8 cellular contexts compared by ENCODE assay signal in genomic region chr17:21287703-21288449, GRCh38. TPM values are rescaled to one million over a fixed set of nuclear protein-coding genes. Genes with fewer than 3 reads are reported as not detected.
DNase-seq lines count a peak whose midpoint lies in the region; ATAC-seq and TF ChIP-seq lines count a peak whose summit lies in the region.

No MANE protein-coding gene starts in this region.

- DNase-seq in GM03348 (ENCODE audit: low spot score) (peak; percentile 95), NCI-H2029 treated with DMSO at 0.1 percent for 48 hours (lab: John Stamatoyannopoulos, UW) (peak; percentile 45), colonic mucosa (peak; percentile 98), memory B cell (ENCODE audit: low spot score in 2 of 2) (peak; percentile 87 to 88), NCI-H748 (lab: John Stamatoyannopoulos, UW; ENCODE audit: unreplicated experiment) (no peak)
- peak; percentile 97 for DNase-seq in activated CD4-positive, alpha-beta T cell treated with anti-CD3 and anti-CD28 coated beads for 48 hours
- peak; percentile 96 for DNase-seq in stimulated activated CD8-positive, alpha-beta memory T cell treated with anti-CD3 and anti-CD28 coated beads, Interleukin-15, amount 100 ng/mL, for 48 hours (ENCODE audit: low read depth in 2 of 2)

- peak overlapping the region; percentile 64 to 93 for H3K9ac ChIP-seq in colonic mucosa (ENCODE audit: low read depth in 2 of 2, low read length in 2 of 2)

- ATAC-seq in HG02571 (IDR thresholded peaks at IDR 0.05; ENCODE audit: unreplicated experiment) (peak; percentile 30), memory B cell (ENCODE audit: low read depth) (peak; percentile 69)

- no peaks in the 10 kb centered on the region for H3K27me3 Mint-ChIP-seq in memory B cell

- intact Hi-C loops in colonic mucosa (cut with DNase I): no loop called here

- peaks cover 21% of the 10 kb centered on the region for H3K4me1 ChIP-seq in colonic mucosa

- H3K27me3 ChIP-seq in colonic mucosa: no peaks in the 10 kb centered on the region

- H3K27ac ChIP-seq in colonic mucosa: peak overlapping the region; percentile 93

- H3K9me3 Mint-ChIP-seq in memory B cell: no peaks in the 10 kb centered on the region

- peak overlapping the region; percentile 82 for H3K4me3 ChIP-seq in colonic mucosa

- peak overlapping the region; percentile 97 for H3K4me3 Mint-ChIP-seq in memory B cell

- H3K36me3 ChIP-seq in colonic mucosa: no peaks in the 10 kb centered on the region

- H3K4me1 Mint-ChIP-seq in memory B cell: peaks cover 47% of the 10 kb centered on the region

- H3K27ac Mint-ChIP-seq in memory B cell: peak overlapping the region; percentile 98

- H3K9me3 ChIP-seq in colonic mucosa: no peaks in the 10 kb centered on the region

- no peak for TF ChIP-seq CTCF in colonic mucosa (IDR thresholded peaks at IDR 0.05)

- H3K36me3 Mint-ChIP-seq in memory B cell: peaks cover 11% of the 10 kb centered on the region

RNA-seq across cellular contexts. Expression of gene MAP2K3, which starts 3.4 kb away (rescaled TPM):
- 10 to 100 TPM; 64.5 to 67.1 TPM for total RNA-seq in colonic mucosa

RNA-seq across cellular contexts. Expression of gene NATD1, which starts 34.7 kb away (rescaled TPM):
- total RNA-seq in colonic mucosa: 1 to 10 TPM; 1.8 to 5.2 TPM
